Comparison of ENCODE assay signal across 24 cellular contexts in genomic region chr6:132751828-132752227, GRCh38. TPM values are rescaled to one million over a fixed set of nuclear protein-coding genes. Genes with fewer than 3 reads are reported as not detected.
"Had no signal": no experiment of that assay in that cellular context is flagged by ENCODE, and none has a peak within 500 bp of the region (broad histone marks: within the 10 kb centered on the region; RNA-seq: fewer than 3 reads in every experiment).

No MANE protein-coding gene starts in this region.

- H3K27ac Mint-ChIP-seq: activated naive CD4-positive, alpha-beta T cell treated with anti-CD3 and anti-CD28 coated beads for 36 hours; activated naive CD8-positive, alpha-beta T cell treated with anti-CD3 and anti-CD28 coated beads, Interleukin-2, amount 50 U/mL, for 24 hours; T-helper 17 cell had no signal

- H3K9me3 ChIP-seq: heart right ventricle, thyroid gland had no signal

- H3K27me3 ChIP-seq: cardiac muscle cell, heart right ventricle, thyroid gland had no signal

- H3K27me3 Mint-ChIP-seq: activated naive CD8-positive, alpha-beta T cell treated with anti-CD3 and anti-CD28 coated beads, Interleukin-2, amount 50 U/mL, for 24 hours; T-helper 17 cell had no signal

- H3K4me1 ChIP-seq: thyroid gland had no signal

- H3K4me3 ChIP-seq: cardiac muscle cell, heart right ventricle, thyroid gland had no signal

- H3K4me3 Mint-ChIP-seq: activated naive CD4-positive, alpha-beta T cell treated with anti-CD3 and anti-CD28 coated beads for 36 hours; activated naive CD8-positive, alpha-beta T cell treated with anti-CD3 and anti-CD28 coated beads, Interleukin-2, amount 50 U/mL, for 24 hours had no signal

- ATAC-seq: activated naive CD8-positive, alpha-beta T cell treated with anti-CD3 and anti-CD28 coated beads, Interleukin-2, amount 50 U/mL, for 24 hours; left cardiac atrium; sciatic nerve; T-helper 17 cell had no signal

- DNase-seq: activated CD4-positive, alpha-beta T cell treated with anti-CD3 and anti-CD28 coated beads, Interleukin-2, amount 50 U/mL, for 1 hour; activated CD8-positive, alpha-beta memory T cell treated with anti-CD3 and anti-CD28 coated beads for 24 hours; activated effector memory CD4-positive, alpha-beta T cell treated with Interleukin-2 at 50 U/mL for 16 hours; activated naive CD8-positive, alpha-beta T cell treated with anti-CD3 and anti-CD28 coated beads, Interleukin-2, amount 50 U/mL, for 24 hours; activated T-cell treated with anti-CD3 and anti-CD28 coated beads, Interleukin-2, amount 50 U/mL, for 48 hours; heart right ventricle; islet precursor cell; left cardiac atrium; mesenchymal stem cell; small intestine; stimulated activated CD4-positive, alpha-beta T cell treated with anti-CD3 and anti-CD28 coated beads, Interleukin-15, amount 100 ng/mL, for 24 hours; stimulated activated CD4-positive, alpha-beta T cell treated with anti-CD3 and anti-CD28 coated beads, Interleukin-2, amount 100 ng/mL, for 48 hours; stimulated activated CD8-positive, alpha-beta memory T cell treated with anti-CD3 and anti-CD28 coated beads, Interleukin-4, amount 100 ng/mL, for 48 hours; stimulated activated naive CD4-positive, alpha-beta T cell treated with Interleukin-2 at 50 U/mL for 16 hours; substantia nigra; SW 1271; T-helper 17 cell; thyroid gland had no signal

- H3K27ac ChIP-seq: cardiac muscle cell, thyroid gland had no signal

- H3K9me3 Mint-ChIP-seq: activated naive CD4-positive, alpha-beta T cell treated with anti-CD3 and anti-CD28 coated beads for 36 hours; activated naive CD8-positive, alpha-beta T cell treated with anti-CD3 and anti-CD28 coated beads, Interleukin-2, amount 50 U/mL, for 24 hours had no signal

- H3K36me3 ChIP-seq: cardiac muscle cell, thyroid gland had no signal

RNA-seq across cellular contexts. Expression of gene VNN2, which starts 5.9 kb away (rescaled TPM):
- total RNA-seq: cardiac muscle cell, chondrocyte, fibroblast of villous mesenchyme, myocyte had no signal

RNA-seq across cellular contexts. Expression of gene VNN1, which starts 38.0 kb away (rescaled TPM):
- total RNA-seq: activated naive CD4-positive, alpha-beta T cell treated with anti-CD3 and anti-CD28 coated beads for 36 hours; cardiac muscle cell; chondrocyte had no signal
